ENCODE assay signal across 8 cellular contexts in genomic region chr7:148982596-148983219, GRCh38. TPM values are rescaled to one million over a fixed set of nuclear protein-coding genes. Genes with fewer than 3 reads are reported as not detected.
A peak's percentile ranks its signal among the peaks of the same experiment; 100 is the strongest.
DNase-seq lines count a peak whose midpoint lies in the region; ATAC-seq and TF ChIP-seq lines count a peak whose summit lies in the region.

No MANE protein-coding gene starts in this region.

- H3K4me3 Mint-ChIP-seq in activated T-helper 2 cell treated with anti-CD3 and anti-CD28 coated beads, Interferon-gamma antibody, Interleukin-2, Interleukin-4, amounts not matched to agents 10 μg/mL and 5 μg/mL and 100 μg/mL, durations not matched to agents 14 hours and 24 hours and 36 hours (ENCODE audit: low read depth): peak overlapping the region; percentile 97

- no peaks in the 10 kb centered on the region for H3K36me3 Mint-ChIP-seq in activated T-helper 2 cell treated with anti-CD3 and anti-CD28 coated beads, Interferon-gamma antibody, Interleukin-2, Interleukin-4, amounts not matched to agents 10 μg/mL and 5 μg/mL and 100 μg/mL, durations not matched to agents 14 hours and 24 hours and 36 hours (ENCODE audit: low read depth)

- peaks cover 5% of the 10 kb centered on the region for H3K27me3 Mint-ChIP-seq in activated T-helper 2 cell treated with anti-CD3 and anti-CD28 coated beads, Interferon-gamma antibody, Interleukin-2, Interleukin-4, amounts not matched to agents 10 μg/mL and 5 μg/mL and 100 μg/mL, durations not matched to agents 14 hours and 24 hours and 36 hours (ENCODE audit: low read depth)

- H3K4me1 ChIP-seq in iPS-18a (ENCODE audit: control insufficient read depth, low read depth, low read length) (peaks cover 6% of the 10 kb centered on the region), spleen (peaks cover 16 to 55% (median 40%) of the 10 kb centered on the region in 6 donors)

- in situ Hi-C loops in KBM-7 (cut with MboI; ENCODE audit: low pct_unique_long_range_greater_than_20kb, low sequenced_read_pairs): no loop called here

- H3K9me3 ChIP-seq in iPS-18a (ENCODE audit: control insufficient read depth, low read depth, low read length): no peaks in the 10 kb centered on the region
- H3K9me3 ChIP-seq in spleen: peaks cover 0 to 6% (median 0%) of the 10 kb centered on the region in 8 donors

- ATAC-seq in GM19023 (IDR thresholded peaks at IDR 0.05; ENCODE audit: unreplicated experiment): no peak
- ATAC-seq in GM21360 (IDR thresholded peaks at IDR 0.05; ENCODE audit: unreplicated experiment): no peak

- 1 to 4% (median 2%) methylated on average over 24 to 27 of the region's 27 CpGs for WGBS in spleen, 5 donors

- TF ChIP-seq POLR2A in spleen (IDR thresholded peaks at IDR 0.05): no peak

- peak overlapping the region; percentile 74 for H3K27ac Mint-ChIP-seq in activated T-helper 2 cell treated with anti-CD3 and anti-CD28 coated beads, Interferon-gamma antibody, Interleukin-2, Interleukin-4, amounts not matched to agents 10 μg/mL and 5 μg/mL and 100 μg/mL, durations not matched to agents 14 hours and 24 hours and 36 hours

- TF ChIP-seq CTCF in spleen (IDR thresholded peaks at IDR 0.05 in 8 of 11, conservative IDR thresholded peaks at IDR 0.05 in 3 of 11): no peak

- peaks cover 32% of the 10 kb centered on the region for H3K4me1 Mint-ChIP-seq in activated T-helper 2 cell treated with anti-CD3 and anti-CD28 coated beads, Interferon-gamma antibody, Interleukin-2, Interleukin-4, amounts not matched to agents 10 μg/mL and 5 μg/mL and 100 μg/mL, durations not matched to agents 14 hours and 24 hours and 36 hours (ENCODE audit: low read depth)

- DNase-seq in DMS 273 treated with DMSO at 0.1 percent for 48 hours (lab: John Stamatoyannopoulos, UW): peak; percentile 78
- peak; percentile 37 for DNase-seq in KBM-7
- no peak for DNase-seq in activated T-helper 2 cell treated with anti-CD3 and anti-CD28 coated beads, Interferon-gamma antibody, Interleukin-2, Interleukin-4, amounts not matched to agents 10 μg/mL and 5 μg/mL and 100 μg/mL, durations not matched to agents 14 hours and 24 hours and 36 hours (ENCODE audit: low spot score)
- DNase-seq in spleen: peak; percentile 76
- DNase-seq in NOMO-1 treated with DMSO at 0.1 percent for 48 hours (lab: John Stamatoyannopoulos, UW; ENCODE audit: unreplicated experiment): no peak

- peak overlapping the region; percentile 83 for H3K4me3 ChIP-seq in iPS-18a (ENCODE audit: low read length)
- peak overlapping the region; percentile 50 to 82 (median 68) for H3K4me3 ChIP-seq in spleen

- intact Hi-C loops in activated T-helper 2 cell treated with anti-CD3 and anti-CD28 coated beads, Interferon-gamma antibody, Interleukin-2, Interleukin-4, amounts not matched to agents 10 μg/mL and 5 μg/mL and 100 μg/mL, durations not matched to agents 14 hours and 24 hours and 36 hours (cut with micrococcal nuclease): loop anchor here (1.0 to 5.0 kb wide), 4 partner anchors 19 to 285 kb away; partner anchors contain the start of genes CUL1 and PDIA4
- intact Hi-C loops in spleen (cut with DNase I; ENCODE audit: low total_unique reads): no loop called here

- no peaks in the 10 kb centered on the region for H3K27me3 ChIP-seq in iPS-18a (ENCODE audit: control insufficient read depth, insufficient read depth, low read length)
- peaks cover 0 to 13% (median 0%) of the 10 kb centered on the region in 7 donors for H3K27me3 ChIP-seq in spleen (replicated peaks in 1 of 7)

- H3K36me3 ChIP-seq in iPS-18a (ENCODE audit: control insufficient read depth, low read depth, low read length): no peaks in the 10 kb centered on the region
- H3K36me3 ChIP-seq in spleen: no peaks in the 10 kb centered on the region

- no peak overlapping the region for H3K27ac ChIP-seq in iPS-18a (ENCODE audit: low read length)
- peak overlapping the region in 5 of 8 donors; percentile 37 to 52 (median 40) for H3K27ac ChIP-seq in spleen

- peak overlapping the region; percentile 70 for H3K9ac ChIP-seq in iPS-18a (ENCODE audit: low read length)

- H3K9me3 Mint-ChIP-seq in activated T-helper 2 cell treated with anti-CD3 and anti-CD28 coated beads, Interferon-gamma antibody, Interleukin-2, Interleukin-4, amounts not matched to agents 10 μg/mL and 5 μg/mL and 100 μg/mL, durations not matched to agents 14 hours and 24 hours and 36 hours: peaks cover 7% of the 10 kb centered on the region

RNA-seq across cellular contexts. Expression of gene PDIA4, which starts 45.6 kb away (rescaled TPM):
- 155 and 159 TPM in 2 replicates for total RNA-seq in activated T-helper 2 cell treated with anti-CD3 and anti-CD28 coated beads, Interferon-gamma antibody, Interleukin-2, Interleukin-4, amounts not matched to agents 10 μg/mL and 5 μg/mL and 100 μg/mL, durations not matched to agents 14 hours and 24 hours and 36 hours
- 100 to 1,000 TPM in 3 of 7 donors, 10 to 100 TPM in 4; 81.1 to 160 (median 90.0) TPM for total RNA-seq in spleen
- 10 to 100 TPM; 21.6 to 33.2 (median 33.2) TPM for polyA plus RNA-seq in spleen

Comparison
In these comparisons a context has a peak if more than half of its experiments do, and no peak if none do; other contexts are left out.
1. DNase-seq: peak in DMS 273 treated with DMSO at 0.1 percent for 48 hours (single experiment), KBM-7 (single experiment) and spleen (single experiment); none in activated T-helper 2 cell treated with anti-CD3 and anti-CD28 coated beads, Interferon-gamma antibody, Interleukin-2, Interleukin-4, amounts not matched to agents 10 μg/mL and 5 μg/mL and 100 μg/mL, durations not matched to agents 14 hours and 24 hours and 36 hours (single experiment) and NOMO-1 treated with DMSO at 0.1 percent for 48 hours (single experiment).